ENCODE assay signal across 18 cellular contexts in genomic region chr11:108034034-108034433, GRCh38.
"Had no signal": no experiment of that assay in that cellular context is flagged by ENCODE, and none has a peak within 500 bp of the region (broad histone marks: within the 10 kb centered on the region; RNA-seq: fewer than 3 reads in every experiment).

No MANE protein-coding gene starts in this region.

- H3K27me3 ChIP-seq: esophagus squamous epithelium, left lung, neutrophil, right atrium auricular region, sigmoid colon, testis, tibial nerve had no signal

- H3K27me3 Mint-ChIP-seq: memory B cell; naive B cell; stimulated activated naive B cell treated with anti-CD40 and anti-IgM and Interleukin-4, amounts not matched to agents 10 μg/mL and 1 μg/mL and 100 μg/mL, for 72 hours; stimulated activated naive CD8-positive, alpha-beta T cell treated with anti-CD3 and anti-CD28 coated beads, Interleukin-15, amount 100 ng/mL, for 72 hours had no signal

- H3K4me3 ChIP-seq: esophagus squamous epithelium, left lung, lower lobe of right lung, right atrium auricular region, sigmoid colon, skin epidermis, testis, tibial nerve had no signal

- H3K27ac ChIP-seq: esophagus squamous epithelium, left lung, lower lobe of right lung, neutrophil, right atrium auricular region, sigmoid colon, skin epidermis, testis, tibial nerve had no signal

- H3K27ac Mint-ChIP-seq: memory B cell; stimulated activated naive B cell treated with anti-CD40 and anti-IgM and Interleukin-4, amounts not matched to agents 10 μg/mL and 1 μg/mL and 100 μg/mL, for 72 hours; stimulated activated naive CD8-positive, alpha-beta T cell treated with anti-CD3 and anti-CD28 coated beads, Interleukin-15, amount 100 ng/mL, for 72 hours had no signal

- DNase-seq: effector memory CD4-positive, alpha-beta T cell; esophagus squamous epithelium; foreskin fibroblast; immature natural killer cell; left lung; lower lobe of right lung; naive B cell; sigmoid colon; stimulated activated CD4-positive, alpha-beta T cell treated with anti-CD3 and anti-CD28 coated beads, Interleukin-2, amount 100 ng/mL, for 24 hours; stimulated activated CD4-positive, alpha-beta T cell treated with anti-CD3 and anti-CD28 coated beads, Interleukin-4, amount 100 ng/mL, for 4 hours; stimulated activated naive B cell treated with anti-CD40 and anti-IgM and Interleukin-4, amounts not matched to agents 10 μg/mL and 1 μg/mL and 100 μg/mL, for 72 hours; stimulated activated naive CD8-positive, alpha-beta T cell treated with anti-CD3 and anti-CD28 coated beads, Interleukin-15, amount 100 ng/mL, for 72 hours; testis had no signal

- H3K4me3 Mint-ChIP-seq: immature natural killer cell; memory B cell; naive B cell; stimulated activated naive B cell treated with anti-CD40 and anti-IgM and Interleukin-4, amounts not matched to agents 10 μg/mL and 1 μg/mL and 100 μg/mL, for 72 hours; stimulated activated naive CD8-positive, alpha-beta T cell treated with anti-CD3 and anti-CD28 coated beads, Interleukin-15, amount 100 ng/mL, for 72 hours had no signal

- H3K9me3 ChIP-seq: esophagus squamous epithelium, left lung, lower lobe of right lung, neutrophil, right atrium auricular region, sigmoid colon, testis, tibial nerve had no signal

- ATAC-seq: left lung; lower lobe of right lung; stimulated activated naive B cell treated with anti-CD40 and anti-IgM and Interleukin-4, amounts not matched to agents 10 μg/mL and 1 μg/mL and 100 μg/mL, for 72 hours; stimulated activated naive CD8-positive, alpha-beta T cell treated with anti-CD3 and anti-CD28 coated beads, Interleukin-15, amount 100 ng/mL, for 72 hours had no signal

- H3K4me1 ChIP-seq: esophagus squamous epithelium, left lung, lower lobe of right lung, right atrium auricular region, testis had no signal
